Comparison of ENCODE assay signal across 20 cellular contexts in genomic region chr18:26466026-26466425, GRCh38.
DNase-seq lines count a peak whose midpoint lies in the region; ATAC-seq, FAIRE-seq and TF ChIP-seq lines count a peak whose summit lies in the region.
"Had no signal": no experiment of that assay in that cellular context is flagged by ENCODE, and none has a peak within 500 bp of the region (broad histone marks: within the 10 kb centered on the region; RNA-seq: fewer than 3 reads in every experiment).

No MANE protein-coding gene starts in this region.

- TF ChIP-seq EP300 in K562 (IDR thresholded peaks at IDR 0.05; ENCODE audit: low read length), result no peak

- H2BK15ac ChIP-seq in neuronal stem cell (ENCODE audit: low read length), result no peak overlapping the region

- intact Hi-C loops in K562 (cut with micrococcal nuclease) (no loop called here), mucosa of descending colon (cut with DNase I, micrococcal nuclease) (no loop called here)

- no peak overlapping the region for H4K8ac ChIP-seq in neuronal stem cell (ENCODE audit: low read depth, low read length)

- no peak overlapping the region for H2AFZ ChIP-seq in Karpas-422 (ENCODE audit: low read length)
- no peak overlapping the region for H2AFZ ChIP-seq in K562 (ENCODE audit: low read depth, low read length)
- H2AFZ ChIP-seq in neuronal stem cell (ENCODE audit: low read length), result no peak overlapping the region

- no peaks in the 10 kb centered on the region for H3K79me2 ChIP-seq in Karpas-422 (ENCODE audit: low read length)
- no peaks in the 10 kb centered on the region for H3K79me2 ChIP-seq in K562 (ENCODE audit: control insufficient read depth, insufficient read depth, low read length)

- no peaks in the 10 kb centered on the region for H3K9me1 ChIP-seq in K562 (ENCODE audit: control insufficient read depth, insufficient read depth, low read length)

- H2AK5ac ChIP-seq in neuronal stem cell (ENCODE audit: low read depth, low read length), result peak overlapping the region; percentile 60

- H3K36me3 ChIP-seq in Karpas-422 (ENCODE audit: insufficient read depth, low read length) (no peaks in the 10 kb centered on the region), K562 (ENCODE audit: control insufficient read depth, insufficient read depth, low read length) (no peaks in the 10 kb centered on the region), neuronal stem cell (replicated peaks in 1 of 2; ENCODE audit: control insufficient read depth in 2 of 2, insufficient read depth in 2 of 2, low read length in 2 of 2) (peaks cover 0 to 66% of the 10 kb centered on the region in 2 donors), mucosa of descending colon (ENCODE audit: low read depth) (no peaks in the 10 kb centered on the region)
- H3K36me3 ChIP-seq: HAP-1 had no signal

- no peak overlapping the region for H2BK120ac ChIP-seq in neuronal stem cell (ENCODE audit: low read depth, low read length)

- H3K27me3 ChIP-seq in Karpas-422 (ENCODE audit: low read length), result no peaks in the 10 kb centered on the region
- H3K27me3 ChIP-seq in K562 (ENCODE audit: control insufficient read depth in 2 of 2, insufficient read depth in 2 of 2, low read length in 2 of 2), result peaks cover 2 to 23% of the 10 kb centered on the region in 2 experiments; a peak in 1 of 5 replicates
- H3K27me3 ChIP-seq in neuronal stem cell (ENCODE audit: control insufficient read depth in 3 of 3, insufficient read depth in 3 of 3, low read depth in 1 of 3, low read length in 3 of 3), result no peaks in the 10 kb centered on the region
- H3K27me3 ChIP-seq: BLaER1 had no signal

- no peak overlapping the region for H3K23ac ChIP-seq in neuronal stem cell (ENCODE audit: low read depth, low read length, poor library complexity)

- no peak overlapping the region for H3K4me2 ChIP-seq in Karpas-422 (ENCODE audit: low read depth, low read length, poor library complexity, severe bottlenecking)
- H3K4me2 ChIP-seq in K562 (ENCODE audit: insufficient read depth, low read length), result no peak overlapping the region
- no peak overlapping the region for H3K4me2 ChIP-seq in neuronal stem cell (ENCODE audit: insufficient read depth, low read length, poor library complexity, severe bottlenecking)
- H3K4me2 ChIP-seq: BLaER1 had no signal

- POLR2A ChIA-PET in K562 (lab: Yijun Ruan, JAX), result interaction anchor here (0.6 kb wide), 1 partner anchor 104 kb away, joined by 3 read pairs; no protein-coding TSS in a partner anchor

- in situ Hi-C loops in K562 (cut with MboI), result no loop called here

- ATAC-seq in K562, result no peak
- ATAC-seq in mucosa of descending colon, result no peak
- no peak for ATAC-seq in GM21619 (IDR thresholded peaks at IDR 0.05; ENCODE audit: unreplicated experiment)
- ATAC-seq: CD8-positive, alpha-beta T cell; GM12878 had no signal

- H3K9ac ChIP-seq in Karpas-422 (ENCODE audit: low read length) (no peak overlapping the region), K562 (ENCODE audit: insufficient read depth in 1 of 2, low read depth in 2 of 2, low read length in 2 of 2) (no peak overlapping the region), neuronal stem cell (ENCODE audit: low read depth, low read length, poor library complexity) (no peak overlapping the region)
- H3K9ac ChIP-seq: BLaER1 had no signal

- no peaks in the 10 kb centered on the region for H3K79me1 ChIP-seq in neuronal stem cell (ENCODE audit: low read depth, low read length)

- no peak for TF ChIP-seq POLR2A in K562 (conservative IDR thresholded peaks at IDR 0.05)

- H4K20me1 ChIP-seq in Karpas-422 (ENCODE audit: insufficient read depth, low read depth, low read length) (no peaks in the 10 kb centered on the region), K562 (replicated peaks; ENCODE audit: control insufficient read depth, insufficient read depth, low read length) (no peaks in the 10 kb centered on the region)
- H4K20me1 ChIP-seq: BLaER1 had no signal

- no peak overlapping the region for H4K91ac ChIP-seq in neuronal stem cell (ENCODE audit: low read depth, low read length, poor library complexity)

- H3K14ac ChIP-seq in neuronal stem cell (ENCODE audit: low read length), result no peak overlapping the region

- BruUV-seq in K562 (replicated peaks; lab: Mats Ljungman, UMichigan), result no TSS peak

- H3K18ac ChIP-seq in neuronal stem cell (ENCODE audit: low read length), result no peak overlapping the region

- no peak for TF ChIP-seq CTCF in K562 (IDR thresholded peaks at IDR 0.05 in 2 of 3, conservative IDR thresholded peaks at IDR 0.05 in 1 of 3; ENCODE audit: insufficient read depth in 2 of 3, low read depth in 1 of 3, low read length in 3 of 3)
- no peak for TF ChIP-seq CTCF in mucosa of descending colon (IDR thresholded peaks at IDR 0.05)

- H3K9me3 ChIP-seq in Karpas-422 (ENCODE audit: low read length) (no peaks in the 10 kb centered on the region), K562 (replicated peaks; ENCODE audit: control insufficient read depth, insufficient read depth, low read depth, low read length) (no peaks in the 10 kb centered on the region), neuronal stem cell (replicated peaks in 1 of 2; ENCODE audit: control insufficient read depth in 2 of 2, insufficient read depth in 1 of 2, low read depth in 1 of 2, low read length in 2 of 2) (no peaks in the 10 kb centered on the region), mucosa of descending colon (no peaks in the 10 kb centered on the region)
- H3K9me3 ChIP-seq: BLaER1, Caco-2, HAP-1 had no signal

- peak; percentile 55 for DNase-seq in Karpas-422
- peak in 3 of 4 experiments; percentile 29 to 44 (median 33) for DNase-seq in K562 (ENCODE audit: extremely low read depth in 1 of 4, low spot score in 3 of 4)
- DNase-seq in neuronal stem cell (ENCODE audit: low spot score), result no peak
- DNase-seq in mucosa of descending colon, result no peak
- no peak for DNase-seq in SKM-1 treated with dmso at 0.1 percent for 144 hours (lab: John Stamatoyannopoulos, UW; ENCODE audit: unreplicated experiment)
- DNase-seq: Caco-2; CD4-positive, CD25-positive, alpha-beta regulatory T cell; CD8-positive, alpha-beta T cell; DMS79; EL; GDM1; GOT3; HFFc6 had no signal

- no peak overlapping the region for H2BK5ac ChIP-seq in neuronal stem cell (ENCODE audit: low read length)

- no peaks in the 10 kb centered on the region for H3K9me2 ChIP-seq in Karpas-422 (replicated peaks; ENCODE audit: insufficient read depth, low read length)

- peaks cover 25% of the 10 kb centered on the region for H3K4me1 ChIP-seq in Karpas-422 (ENCODE audit: low read length)
- H3K4me1 ChIP-seq in K562 (replicated peaks in 1 of 2; ENCODE audit: control insufficient read depth in 2 of 2, insufficient read depth in 2 of 2, low read length in 2 of 2), result no peaks in the 10 kb centered on the region
- peaks cover 3 to 13% of the 10 kb centered on the region in 2 donors for H3K4me1 ChIP-seq in neuronal stem cell (ENCODE audit: control insufficient read depth in 2 of 2, insufficient read depth in 1 of 2, low read depth in 1 of 2, low read length in 2 of 2)
- no peaks in the 10 kb centered on the region for H3K4me1 ChIP-seq in mucosa of descending colon (ENCODE audit: low read depth)

- CTCF ChIA-PET in K562 (lab: Yijun Ruan, JAX; ENCODE audit: low intra/inter-chr PET ratio), result no interaction called here

- no peak for FAIRE-seq in K562 (lab: Jason Lieb, UNC)
- FAIRE-seq: GM12878, GM19239, H54 had no signal

- 0% methylated on average over 10 of the region's 10 CpGs for WGBS in K562 (ENCODE audit: insufficient coverage, low coverage, missing lambda C conversion rate)
- no CpG with 5 or more reads among the region's 10 CpGs for WGBS in neuronal stem cell (ENCODE audit: extremely low coverage in 2 of 2, insufficient read length in 2 of 2, insufficient replicate concordance in 1 of 2), 2 donors

- H3K4me3 ChIP-seq in Karpas-422 (ENCODE audit: low read length), result no peak overlapping the region
- H3K4me3 ChIP-seq in K562, result no peak overlapping the region
- no peak overlapping the region for H3K4me3 ChIP-seq in neuronal stem cell (ENCODE audit: low read length in 2 of 2)
- H3K4me3 ChIP-seq in mucosa of descending colon, result no peak overlapping the region
- H3K4me3 ChIP-seq: BLaER1, GM12878, HAP-1 had no signal

- no peak overlapping the region for H3K4ac ChIP-seq in neuronal stem cell (ENCODE audit: low read length)

- H3K27ac ChIP-seq in Karpas-422 (ENCODE audit: low read length) (no peak overlapping the region), K562 (ENCODE audit: extremely low read depth, low read depth, low read length) (no peak overlapping the region), neuronal stem cell (replicated peaks; ENCODE audit: low read length) (no peak overlapping the region)
- H3K27ac ChIP-seq: BLaER1, C4-2B had no signal

- H2BK12ac ChIP-seq in neuronal stem cell (ENCODE audit: low read length), result no peak overlapping the region

- no peak for TF ChIP-seq RAD21 in K562 (CRISPR knock-in tag; conservative IDR thresholded peaks at IDR 0.05 in 1 of 2, IDR thresholded peaks at IDR 0.05 in 1 of 2)

TF ChIP-seq in K562, 482 proteins besides CTCF, POLR2A, EP300 and RAD21 (continues in another document):
- TF ChIP-seq ZBTB8A (IDR thresholded peaks at IDR 0.05; ENCODE audit: partially characterized antibody) (no peak), SMARCB1 (IDR thresholded peaks at IDR 0.05; ENCODE audit: insufficient read length, low read depth) (no peak)
- TF ChIP-seq, protein P1, sequence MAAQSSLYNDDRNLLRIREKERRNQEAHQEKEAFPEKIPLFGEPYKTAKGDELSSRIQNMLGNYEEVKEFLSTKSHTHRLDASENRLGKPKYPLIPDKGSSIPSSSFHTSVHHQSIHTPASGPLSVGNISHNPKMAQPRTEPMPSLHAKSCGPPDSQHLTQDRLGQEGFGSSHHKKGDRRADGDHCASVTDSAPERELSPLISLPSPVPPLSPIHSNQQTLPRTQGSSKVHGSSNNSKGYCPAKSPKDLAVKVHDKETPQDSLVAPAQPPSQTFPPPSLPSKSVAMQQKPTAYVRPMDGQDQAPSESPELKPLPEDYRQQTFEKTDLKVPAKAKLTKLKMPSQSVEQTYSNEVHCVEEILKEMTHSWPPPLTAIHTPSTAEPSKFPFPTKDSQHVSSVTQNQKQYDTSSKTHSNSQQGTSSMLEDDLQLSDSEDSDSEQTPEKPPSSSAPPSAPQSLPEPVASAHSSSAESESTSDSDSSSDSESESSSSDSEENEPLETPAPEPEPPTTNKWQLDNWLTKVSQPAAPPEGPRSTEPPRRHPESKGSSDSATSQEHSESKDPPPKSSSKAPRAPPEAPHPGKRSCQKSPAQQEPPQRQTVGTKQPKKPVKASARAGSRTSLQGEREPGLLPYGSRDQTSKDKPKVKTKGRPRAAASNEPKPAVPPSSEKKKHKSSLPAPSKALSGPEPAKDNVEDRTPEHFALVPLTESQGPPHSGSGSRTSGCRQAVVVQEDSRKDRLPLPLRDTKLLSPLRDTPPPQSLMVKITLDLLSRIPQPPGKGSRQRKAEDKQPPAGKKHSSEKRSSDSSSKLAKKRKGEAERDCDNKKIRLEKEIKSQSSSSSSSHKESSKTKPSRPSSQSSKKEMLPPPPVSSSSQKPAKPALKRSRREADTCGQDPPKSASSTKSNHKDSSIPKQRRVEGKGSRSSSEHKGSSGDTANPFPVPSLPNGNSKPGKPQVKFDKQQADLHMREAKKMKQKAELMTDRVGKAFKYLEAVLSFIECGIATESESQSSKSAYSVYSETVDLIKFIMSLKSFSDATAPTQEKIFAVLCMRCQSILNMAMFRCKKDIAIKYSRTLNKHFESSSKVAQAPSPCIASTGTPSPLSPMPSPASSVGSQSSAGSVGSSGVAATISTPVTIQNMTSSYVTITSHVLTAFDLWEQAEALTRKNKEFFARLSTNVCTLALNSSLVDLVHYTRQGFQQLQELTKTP (IDR thresholded peaks at IDR 0.05; ENCODE audit: low read depth in 1 of 2, partially characterized antibody in 2 of 2), result no peak

Comparison
In these comparisons a context has a peak if more than half of its experiments do, and no peak if none do; other contexts are left out.
1. DNase-seq: peak in Karpas-422 (single experiment) and K562 (3 of 4); none in neuronal stem cell (single experiment), mucosa of descending colon (0 of 3) and SKM-1 treated with dmso at 0.1 percent for 144 hours (single experiment).